Comparison of ENCODE assay signal across 1 cellular context in genomic region chr1:171652234-171652822, GRCh38.
TF ChIP-seq lines count a peak whose summit lies in the region.

TSS of gene MYOC (minus strand) at chr1:171652688. CDS start at chr1:171652611, 77 bp downstream.

TF ChIP-seq in GM23338, 12 proteins besides CTCF, POLR2A, EP300 and RAD21:
- TF ChIP-seq, protein P1, sequence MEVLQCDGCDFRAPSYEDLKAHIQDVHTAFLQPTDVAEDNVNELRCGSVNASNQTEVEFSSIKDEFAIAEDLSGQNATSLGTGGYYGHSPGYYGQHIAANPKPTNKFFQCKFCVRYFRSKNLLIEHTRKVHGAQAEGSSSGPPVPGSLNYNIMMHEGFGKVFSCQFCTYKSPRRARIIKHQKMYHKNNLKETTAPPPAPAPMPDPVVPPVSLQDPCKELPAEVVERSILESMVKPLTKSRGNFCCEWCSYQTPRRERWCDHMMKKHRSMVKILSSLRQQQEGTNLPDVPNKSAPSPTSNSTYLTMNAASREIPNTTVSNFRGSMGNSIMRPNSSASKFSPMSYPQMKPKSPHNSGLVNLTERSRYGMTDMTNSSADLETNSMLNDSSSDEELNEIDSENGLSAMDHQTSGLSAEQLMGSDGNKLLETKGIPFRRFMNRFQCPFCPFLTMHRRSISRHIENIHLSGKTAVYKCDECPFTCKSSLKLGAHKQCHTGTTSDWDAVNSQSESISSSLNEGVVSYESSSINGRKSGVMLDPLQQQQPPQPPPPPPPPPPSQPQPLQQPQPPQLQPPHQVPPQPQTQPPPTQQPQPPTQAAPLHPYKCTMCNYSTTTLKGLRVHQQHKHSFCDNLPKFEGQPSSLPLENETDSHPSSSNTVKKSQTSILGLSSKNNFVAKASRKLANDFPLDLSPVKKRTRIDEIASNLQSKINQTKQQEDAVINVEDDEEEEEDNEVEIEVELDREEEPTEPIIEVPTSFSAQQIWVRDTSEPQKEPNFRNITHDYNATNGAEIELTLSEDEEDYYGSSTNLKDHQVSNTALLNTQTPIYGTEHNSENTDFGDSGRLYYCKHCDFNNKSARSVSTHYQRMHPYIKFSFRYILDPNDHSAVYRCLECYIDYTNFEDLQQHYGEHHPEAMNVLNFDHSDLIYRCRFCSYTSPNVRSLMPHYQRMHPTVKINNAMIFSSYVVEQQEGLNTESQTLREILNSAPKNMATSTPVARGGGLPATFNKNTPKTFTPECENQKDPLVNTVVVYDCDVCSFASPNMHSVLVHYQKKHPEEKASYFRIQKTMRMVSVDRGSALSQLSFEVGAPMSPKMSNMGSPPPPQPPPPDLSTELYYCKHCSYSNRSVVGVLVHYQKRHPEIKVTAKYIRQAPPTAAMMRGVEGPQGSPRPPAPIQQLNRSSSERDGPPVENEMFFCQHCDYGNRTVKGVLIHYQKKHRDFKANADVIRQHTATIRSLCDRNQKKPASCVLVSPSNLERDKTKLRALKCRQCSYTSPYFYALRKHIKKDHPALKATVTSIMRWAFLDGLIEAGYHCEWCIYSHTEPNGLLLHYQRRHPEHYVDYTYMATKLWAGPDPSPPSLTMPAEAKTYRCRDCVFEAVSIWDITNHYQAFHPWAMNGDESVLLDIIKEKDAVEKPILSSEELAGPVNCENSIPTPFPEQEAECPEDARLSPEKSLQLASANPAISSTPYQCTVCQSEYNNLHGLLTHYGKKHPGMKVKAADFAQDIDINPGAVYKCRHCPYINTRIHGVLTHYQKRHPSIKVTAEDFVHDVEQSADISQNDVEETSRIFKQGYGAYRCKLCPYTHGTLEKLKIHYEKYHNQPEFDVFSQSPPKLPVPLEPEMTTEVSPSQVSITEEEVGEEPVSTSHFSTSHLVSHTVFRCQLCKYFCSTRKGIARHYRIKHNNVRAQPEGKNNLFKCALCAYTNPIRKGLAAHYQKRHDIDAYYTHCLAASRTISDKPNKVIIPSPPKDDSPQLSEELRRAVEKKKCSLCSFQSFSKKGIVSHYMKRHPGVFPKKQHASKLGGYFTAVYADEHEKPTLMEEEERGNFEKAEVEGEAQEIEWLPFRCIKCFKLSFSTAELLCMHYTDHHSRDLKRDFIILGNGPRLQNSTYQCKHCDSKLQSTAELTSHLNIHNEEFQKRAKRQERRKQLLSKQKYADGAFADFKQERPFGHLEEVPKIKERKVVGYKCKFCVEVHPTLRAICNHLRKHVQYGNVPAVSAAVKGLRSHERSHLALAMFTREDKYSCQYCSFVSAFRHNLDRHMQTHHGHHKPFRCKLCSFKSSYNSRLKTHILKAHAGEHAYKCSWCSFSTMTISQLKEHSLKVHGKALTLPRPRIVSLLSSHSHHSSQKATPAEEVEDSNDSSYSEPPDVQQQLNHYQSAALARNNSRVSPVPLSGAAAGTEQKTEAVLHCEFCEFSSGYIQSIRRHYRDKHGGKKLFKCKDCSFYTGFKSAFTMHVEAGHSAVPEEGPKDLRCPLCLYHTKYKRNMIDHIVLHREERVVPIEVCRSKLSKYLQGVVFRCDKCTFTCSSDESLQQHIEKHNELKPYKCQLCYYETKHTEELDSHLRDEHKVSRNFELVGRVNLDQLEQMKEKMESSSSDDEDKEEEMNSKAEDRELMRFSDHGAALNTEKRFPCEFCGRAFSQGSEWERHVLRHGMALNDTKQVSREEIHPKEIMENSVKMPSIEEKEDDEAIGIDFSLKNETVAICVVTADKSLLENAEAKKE (CRISPR knock-in tag; IDR thresholded peaks at IDR 0.05): no peak
- TF ChIP-seq EZH2 (IDR thresholded peaks at IDR 0.05; ENCODE audit: low read depth, unreplicated experiment) (no peak), JUNB (IDR thresholded peaks at IDR 0.05; ENCODE audit: unreplicated experiment) (no peak), STAT1 (IDR thresholded peaks at IDR 0.05; ENCODE audit: unreplicated experiment) (no peak)
